In the genomic region with DNA sequence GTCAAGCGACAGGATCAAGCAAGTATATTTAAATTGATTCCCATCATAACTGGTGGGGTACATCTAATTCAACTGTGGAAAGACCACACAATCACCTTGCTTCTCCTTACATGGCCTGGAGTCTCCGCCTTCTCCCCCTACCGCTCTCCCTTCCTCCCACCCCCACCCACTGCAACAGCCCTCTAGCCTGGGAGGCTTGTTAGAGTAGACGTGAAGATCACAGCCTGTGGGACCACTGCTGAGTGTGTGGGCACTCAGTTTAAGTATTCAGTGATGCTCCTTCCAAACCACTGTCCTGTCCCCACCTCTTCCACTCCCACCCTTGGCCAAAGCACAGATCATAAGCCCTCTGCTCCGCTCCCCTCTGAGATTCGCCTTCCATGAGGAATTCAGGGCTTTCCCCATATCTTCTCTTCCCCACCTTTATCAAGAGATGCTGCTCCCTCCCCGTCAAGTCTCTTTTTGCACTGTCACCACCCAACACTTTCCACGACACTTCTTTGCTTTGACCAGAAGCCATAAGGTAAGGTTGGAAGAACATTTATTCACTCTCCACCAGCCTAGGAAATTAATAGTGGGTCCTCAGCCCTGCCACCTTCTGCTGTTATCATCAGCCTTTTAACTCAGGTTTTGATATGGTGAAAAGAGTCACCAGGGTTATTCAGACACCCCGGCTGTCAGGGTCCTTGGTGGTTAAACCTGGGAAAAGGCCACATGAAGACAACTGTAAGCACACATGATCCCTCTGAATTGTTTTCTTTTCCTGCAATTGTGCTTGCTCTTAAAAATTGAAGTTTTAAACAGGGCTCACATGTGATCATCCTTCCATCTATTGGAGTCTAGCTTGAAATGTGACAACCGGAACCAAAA, we compare ENCODE assay signal across 9 cellular contexts. TPM values are rescaled to one million over a fixed set of nuclear protein-coding genes. Genes with fewer than 3 reads are reported as not detected.
DNase-seq lines count a peak whose midpoint lies in the region; ATAC-seq and TF ChIP-seq lines count a peak whose summit lies in the region.
"Had no signal": no experiment of that assay in that cellular context is flagged by ENCODE, and none has a peak within 500 bp of the region (broad histone marks: within the 10 kb centered on the region; RNA-seq: fewer than 3 reads in every experiment).

No MANE protein-coding gene starts in this region.

- peak overlapping the region; percentile 93 for H3K4me3 ChIP-seq in GM12865 (ENCODE audit: low read depth, low read length)
- H3K4me3 ChIP-seq in PC-3 (ENCODE audit: low read length), result peak overlapping the region; percentile 97
- no peak overlapping the region for H3K4me3 ChIP-seq in parathyroid adenoma (ENCODE audit: low read depth, low read length)

- no peaks in the 10 kb centered on the region for H3K9me2 ChIP-seq in PC-3 (replicated peaks; ENCODE audit: low read length)

- POLR2A ChIA-PET in PC-3 (lab: Charles Lee; ENCODE audit: unreplicated experiment), result no interaction called here

- H3K4me1 ChIP-seq in PC-3 (ENCODE audit: insufficient read depth, low read length) (peaks cover 15% of the 10 kb centered on the region), parathyroid adenoma (peaks cover 4% of the 10 kb centered on the region)

- H4K20me1 ChIP-seq in PC-3 (ENCODE audit: low read length), result no peaks in the 10 kb centered on the region

- CTCF ChIA-PET in PC-3 (lab: Charles Lee), result no interaction called here

- H3K9me3 ChIP-seq in PC-3 (ENCODE audit: low read length) (no peaks in the 10 kb centered on the region), parathyroid adenoma (ENCODE audit: control insufficient read depth, low read length) (no peaks in the 10 kb centered on the region)
- H3K9me3 ChIP-seq: adrenal gland had no signal

- DNase-seq in GM12865 (ENCODE audit: low read depth) (no peak), PC-3 (no peak), endothelial cell (ENCODE audit: low spot score) (no peak), mesenteric fat pad (ENCODE audit: low spot score) (no peak), NCI-H1930 (lab: John Stamatoyannopoulos, UW) (no peak)
- DNase-seq: adrenal gland had no signal

- H3K79me2 ChIP-seq in PC-3 (ENCODE audit: low read length) (peaks cover 61% of the 10 kb centered on the region), parathyroid adenoma (peaks cover 4% of the 10 kb centered on the region)

- H3K27ac ChIP-seq in PC-3 (ENCODE audit: low read length) (no peak overlapping the region), parathyroid adenoma (no peak overlapping the region)

- no peaks in the 10 kb centered on the region for H3F3A ChIP-seq in PC-3 (ENCODE audit: low read length, unreplicated experiment)

- H2AFZ ChIP-seq in PC-3 (ENCODE audit: low read length), result peak overlapping the region; percentile 99; the same call in 1 of the 2 replicates
- peak overlapping the region; percentile 94 for H2AFZ ChIP-seq in parathyroid adenoma

- H3K9me3 Mint-ChIP-seq in endothelial cell (ENCODE audit: unreplicated experiment), result no peaks in the 10 kb centered on the region

- peaks cover 3% of the 10 kb centered on the region for H3K27me3 Mint-ChIP-seq in endothelial cell (ENCODE audit: unreplicated experiment)

- 0 out of 2 replicates have a peak, but pooled peaks cover 3% of the 10 kb centered on the region for H3K36me3 ChIP-seq in PC-3 (ENCODE audit: low read depth, low read length)
- H3K36me3 ChIP-seq in parathyroid adenoma (ENCODE audit: control insufficient read depth, insufficient read depth, low read length), result no peaks in the 10 kb centered on the region
- H3K36me3 ChIP-seq: adrenal gland had no signal

- H3K4me3 Mint-ChIP-seq in endothelial cell (ENCODE audit: unreplicated experiment), result peak overlapping the region; percentile 98

- no peak for TF ChIP-seq CTCF in GM12865 (IDR thresholded peaks at IDR 0.05; ENCODE audit: insufficient read depth, low read depth, low read length, missing control alignments)
- TF ChIP-seq CTCF in PC-3 (conservative IDR thresholded peaks at IDR 0.05; ENCODE audit: low read depth, low read length), result no peak
- TF ChIP-seq CTCF in endothelial cell (IDR thresholded peaks at IDR 0.05; ENCODE audit: unreplicated experiment), result no peak
- TF ChIP-seq CTCF in parathyroid adenoma (IDR thresholded peaks at IDR 0.05), result no peak

- H3K36me3 Mint-ChIP-seq in endothelial cell (ENCODE audit: low read depth, unreplicated experiment), result peaks cover 3% of the 10 kb centered on the region

- no peaks in the 10 kb centered on the region for H3K27me3 ChIP-seq in PC-3 (ENCODE audit: low read length)
- no peaks in the 10 kb centered on the region for H3K27me3 ChIP-seq in parathyroid adenoma (ENCODE audit: control insufficient read depth, insufficient read depth, low read length)
- H3K27me3 ChIP-seq: adrenal gland had no signal

- H3K27ac Mint-ChIP-seq in endothelial cell (ENCODE audit: unreplicated experiment), result peak overlapping the region; percentile 28

- ATAC-seq in PC-3, result no peak
- no peak for ATAC-seq in HG03159 (IDR thresholded peaks at IDR 0.05; ENCODE audit: unreplicated experiment)
- no peak for ATAC-seq in GM19463 (IDR thresholded peaks at IDR 0.05; ENCODE audit: unreplicated experiment)

- H3K9ac ChIP-seq in PC-3 (ENCODE audit: low read length) (peak overlapping the region; percentile 94), parathyroid adenoma (no peak overlapping the region)

- H3K4me2 ChIP-seq in PC-3 (ENCODE audit: low read length) (peak overlapping the region; percentile 81), parathyroid adenoma (ENCODE audit: low read length) (no peak overlapping the region)

- no TSS peak for BruUV-seq in PC-3 (replicated peaks; lab: Mats Ljungman, UMichigan)

- H3K4me1 Mint-ChIP-seq in endothelial cell (ENCODE audit: unreplicated experiment), result peaks cover 40% of the 10 kb centered on the region

- intact Hi-C loops in PC-3 (cut with micrococcal nuclease), result loop anchor here (5.0 kb wide), 1 partner anchor 38 kb away; no protein-coding TSS in a partner anchor

RNA-seq across cellular contexts. Expression of gene METTL4, which starts 1.7 kb away (rescaled TPM):
- 7.5 and 8.6 TPM in 2 replicates for total RNA-seq in PC-3 (2014; rRNA removed)
- 13.8 TPM for total RNA-seq in endothelial cell (ENCODE audit: unreplicated experiment)
- total RNA-seq in mesenteric fat pad, result 6.9 TPM

RNA-seq across cellular contexts. Expression of gene NDC80, which starts 1.8 kb away (rescaled TPM):
- total RNA-seq in PC-3 (2014; rRNA removed), result 26.0 and 53.4 TPM in 2 replicates
- 8.6 TPM for total RNA-seq in endothelial cell (ENCODE audit: unreplicated experiment)
- 0.29 TPM for total RNA-seq in mesenteric fat pad
